23 cellular contexts compared by ENCODE assay signal in the genomic region with DNA sequence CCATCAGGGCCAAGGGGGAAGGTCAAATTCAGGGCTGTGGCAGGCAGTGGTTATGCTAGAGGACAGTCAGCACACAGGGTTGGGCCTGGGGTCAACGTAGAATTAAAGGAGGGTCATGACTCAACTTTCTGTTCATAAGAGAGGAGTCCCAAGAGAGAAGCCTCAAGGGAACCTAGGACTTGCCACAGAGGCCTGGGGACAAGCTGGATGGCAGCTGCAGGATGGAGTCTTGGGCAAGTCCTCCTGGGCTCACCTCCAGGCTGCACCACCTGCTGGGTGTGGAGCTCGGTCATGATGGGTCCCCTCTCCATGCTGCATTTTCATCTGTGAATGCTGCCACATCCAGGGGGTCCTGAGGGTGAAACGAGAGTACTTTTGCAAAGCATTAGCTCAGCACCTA. TPM values are rescaled to one million over a fixed set of nuclear protein-coding genes. Genes with fewer than 3 reads are reported as not detected.
DNase-seq lines count a peak whose midpoint lies in the region; ATAC-seq and TF ChIP-seq lines count a peak whose summit lies in the region.
"Had no signal": no experiment of that assay in that cellular context is flagged by ENCODE, and none has a peak within 500 bp of the region (broad histone marks: within the 10 kb centered on the region; RNA-seq: fewer than 3 reads in every experiment).

No MANE protein-coding gene starts in this region.

- H3K4me1 ChIP-seq in BLaER1 (peaks cover 16% of the 10 kb centered on the region), psoas muscle (no peaks in the 10 kb centered on the region)
- H3K4me1 ChIP-seq in CD8-positive, alpha-beta T cell (ENCODE audit: insufficient read depth, low read length), result peaks cover 5% of the 10 kb centered on the region
- H3K4me1 ChIP-seq: A549 had no signal

- CTCF ChIA-PET in CD8-positive, alpha-beta T cell (lab: Charles Lee), result no interaction called here

- ATAC-seq in psoas muscle, result peak; percentile 52 to 87 (median 68)
- ATAC-seq in CD8-positive, alpha-beta T cell, result no peak
- ATAC-seq: A549, GM23338, HCT116 had no signal

- H3K27me3 ChIP-seq in BLaER1, result no peaks in the 10 kb centered on the region
- H3K27me3 ChIP-seq in psoas muscle (ENCODE audit: insufficient read depth in 3 of 3, low read length in 2 of 3), result no peaks in the 10 kb centered on the region
- no peaks in the 10 kb centered on the region for H3K27me3 ChIP-seq in CD8-positive, alpha-beta T cell (ENCODE audit: insufficient read depth, low read length)

- H3K9me3 ChIP-seq in BLaER1 (no peaks in the 10 kb centered on the region), psoas muscle (no peaks in the 10 kb centered on the region)
- no peaks in the 10 kb centered on the region for H3K9me3 ChIP-seq in CD8-positive, alpha-beta T cell (ENCODE audit: low read length)
- H3K9me3 ChIP-seq: A549 had no signal

- DNase-seq in DMS 273 (lab: John Stamatoyannopoulos, UW; ENCODE audit: unreplicated experiment) (peak; percentile 14), DMS 273 treated with DMSO at 0.1 percent for 48 hours (lab: John Stamatoyannopoulos, UW) (no peak), NB4 (ENCODE audit: low read depth) (peak; percentile 58), psoas muscle (no peak), NCI-H1436 (lab: John Stamatoyannopoulos, UW) (no peak)
- DNase-seq in CD8-positive, alpha-beta T cell, result no peak
- DNase-seq in activated CD8-positive, alpha-beta memory T cell treated with anti-CD3 and anti-CD28 coated beads, Interleukin-2, amount 50 U/mL, for 4 hours, result no peak
- DNase-seq: ACHN; AML-193; Calu3; CD4-positive, alpha-beta T cell; COR-L47; DMS79; EL; GDM1; H9 had no signal

- H3K27me3 Mint-ChIP-seq in CD8-positive, alpha-beta T cell (ENCODE audit: low read depth), result peaks cover under 1% of the 10 kb centered on the region

- TF ChIP-seq CTCF in NB4 (IDR thresholded peaks at IDR 0.05; ENCODE audit: low read depth, low read length), result no peak
- no peak for TF ChIP-seq CTCF in psoas muscle (IDR thresholded peaks at IDR 0.05)
- TF ChIP-seq CTCF in CD8-positive, alpha-beta T cell (IDR thresholded peaks at IDR 0.05), result no peak

- intact Hi-C loops in psoas muscle (cut with DNase I), result loop anchor here in 1 of 2 donors (2.0 to 10.0 kb wide), 2 partner anchors 32 to 190 kb away; no protein-coding TSS in a partner anchor
- intact Hi-C loops in CD8-positive, alpha-beta T cell (cut with DNase I, micrococcal nuclease), result no loop called here

- H3K27ac Mint-ChIP-seq in CD8-positive, alpha-beta T cell, result no peak overlapping the region
- H3K27ac Mint-ChIP-seq: CD14-positive monocyte; CD4-positive, alpha-beta T cell; GM23338; H9 had no signal

- no peaks in the 10 kb centered on the region for H3K9me3 Mint-ChIP-seq in CD8-positive, alpha-beta T cell
- H3K9me3 Mint-ChIP-seq: CD4-positive, alpha-beta T cell; GM23338; H9 had no signal

- H3K4me3 ChIP-seq in BLaER1 (no peak overlapping the region), NB4 (ENCODE audit: low read depth, low read length) (no peak overlapping the region), psoas muscle (no peak overlapping the region)
- H3K4me3 ChIP-seq in CD8-positive, alpha-beta T cell (ENCODE audit: low read depth, low read length), result no peak overlapping the region
- H3K4me3 ChIP-seq: A549, GM23338 had no signal

- no peaks in the 10 kb centered on the region for H4K20me1 ChIP-seq in BLaER1

- H3K4me3 Mint-ChIP-seq in CD8-positive, alpha-beta T cell, result no peak overlapping the region
- H3K4me3 Mint-ChIP-seq: CD14-positive monocyte; CD4-positive, alpha-beta T cell; GM23338; H9 had no signal

- no peaks in the 10 kb centered on the region for H3K36me3 ChIP-seq in BLaER1
- no peaks in the 10 kb centered on the region for H3K36me3 ChIP-seq in psoas muscle (ENCODE audit: insufficient read depth in 1 of 2, low read depth in 1 of 2)
- H3K36me3 ChIP-seq in CD8-positive, alpha-beta T cell (ENCODE audit: insufficient read depth, low read length), result no peaks in the 10 kb centered on the region

- peak overlapping the region; percentile 45 for H3K4me2 ChIP-seq in BLaER1
- H3K4me2 ChIP-seq: A549, GM23338 had no signal

- TF ChIP-seq POLR2A in NB4 (IDR thresholded peaks at IDR 0.05; ENCODE audit: extremely low read depth, insufficient read length), result no peak

- H3K36me3 Mint-ChIP-seq in CD8-positive, alpha-beta T cell, result no peaks in the 10 kb centered on the region
- H3K36me3 Mint-ChIP-seq: CD14-positive monocyte had no signal

- H3K27ac ChIP-seq in BLaER1, result no peak overlapping the region
- H3K27ac ChIP-seq in psoas muscle, result no peak overlapping the region
- no peak overlapping the region for H3K27ac ChIP-seq in CD8-positive, alpha-beta T cell (ENCODE audit: low read depth, low read length)
- H3K27ac ChIP-seq: 22Rv1, A549 had no signal

- POLR2A ChIA-PET in CD8-positive, alpha-beta T cell (lab: Charles Lee), result no interaction called here

- 47 to 72% (median 69%) methylated on average over 3 of the region's 3 CpGs for WGBS in psoas muscle, 3 donors

- H3K9ac ChIP-seq in BLaER1, result no peak overlapping the region

- peaks cover 5% of the 10 kb centered on the region for H3K4me1 Mint-ChIP-seq in CD8-positive, alpha-beta T cell (ENCODE audit: low read depth)
- H3K4me1 Mint-ChIP-seq: GM23338 had no signal

RNA-seq across cellular contexts. Expression of gene WNK2, which starts 9.0 kb away (rescaled TPM):
- 10 to 100 TPM; 35.5 to 58.8 (median 43.0) TPM for total RNA-seq in psoas muscle
- polyA plus RNA-seq in psoas muscle, result 10 to 100 TPM in 2 of 3 donors, 1 to 10 TPM in 1; 8.1 to 22.5 (median 11.9) TPM
- under 1 TPM; 0.25 to 0.30 TPM for total RNA-seq in CD8-positive, alpha-beta T cell
- polyA plus RNA-seq: BJ, CD14-positive monocyte had no signal

RNA-seq across cellular contexts. Expression of gene NINJ1, which starts 40.9 kb away (rescaled TPM):
- 10 to 100 TPM; 17.8 to 24.8 (median 21.2) TPM for total RNA-seq in psoas muscle
- 10 to 100 TPM; 19.2 to 40.1 (median 22.8) TPM for polyA plus RNA-seq in psoas muscle
- total RNA-seq in CD8-positive, alpha-beta T cell, result 100 to 1,000 TPM; 214 to 229 TPM

Comparison
In these comparisons a context has a peak if more than half of its experiments do, and no peak if none do; other contexts are left out.
1. DNase-seq: peak in DMS 273 (single experiment) and NB4 (single experiment); none in DMS 273 treated with DMSO at 0.1 percent for 48 hours (single experiment), psoas muscle (0 of 2), NCI-H1436 (single experiment), CD8-positive, alpha-beta T cell (0 of 7) and activated CD8-positive, alpha-beta memory T cell treated with anti-CD3 and anti-CD28 coated beads, Interleukin-2, amount 50 U/mL, for 4 hours (single experiment).
2. RNA of gene WNK2, which starts 9.0 kb away (total RNA-seq): 35.5 to 58.8 TPM in psoas muscle; 0.25 to 0.30 TPM in CD8-positive, alpha-beta T cell; every median in the first group is over 10 times any median in the second.
3. RNA of gene NINJ1, which starts 40.9 kb away (total RNA-seq): 214 to 229 TPM in CD8-positive, alpha-beta T cell; 17.8 to 24.8 TPM in psoas muscle; every median in the first group is over 4 times any median in the second.